20 cellular contexts compared by ENCODE assay signal in the genomic region with DNA sequence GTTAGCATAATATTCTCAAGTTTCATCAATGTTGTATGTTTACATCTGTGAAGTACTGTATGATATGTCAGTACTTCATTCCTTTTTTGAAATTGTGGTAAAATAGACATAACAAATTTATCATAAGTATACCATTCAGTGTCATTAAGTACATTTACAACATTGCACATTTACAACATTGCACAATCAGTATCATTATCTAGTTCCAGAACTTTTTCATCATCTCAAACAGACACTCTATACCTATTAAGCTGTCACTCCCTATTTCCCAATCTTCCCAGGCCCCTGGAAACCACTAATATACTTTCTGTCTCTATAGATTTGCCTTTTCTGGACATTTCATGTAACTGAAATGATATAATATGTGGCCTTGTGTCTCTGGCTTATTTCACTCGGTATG.
"Had no signal": no experiment of that assay in that cellular context is flagged by ENCODE, and none has a peak within 500 bp of the region (broad histone marks: within the 10 kb centered on the region; RNA-seq: fewer than 3 reads in every experiment).

No MANE protein-coding gene starts in this region.

- DNase-seq: activated CD4-positive, alpha-beta T cell treated with anti-CD3 and anti-CD28 coated beads for 1 hour; activated CD4-positive, alpha-beta T cell treated with anti-CD3 and anti-CD28 coated beads, Interleukin-2, amount 50 U/mL, for 48 hours; activated CD8-positive, alpha-beta memory T cell treated with anti-CD3 and anti-CD28 coated beads, Interleukin-2, amount 10 ng/mL, durations not matched to agents 7 days and 5 days; activated naive CD4-positive, alpha-beta T cell treated with anti-CD3 and anti-CD28 coated beads for 36 hours; activated naive CD8-positive, alpha-beta T cell treated with anti-CD3 and anti-CD28 coated beads, Interleukin-2, amount 50 U/mL, for 24 hours; activated T-cell treated with anti-CD3 and anti-CD28 coated beads, Interleukin-2, amount 50 U/mL, for 1 hour; dorsolateral prefrontal cortex; endodermal cell; erythroblast; hippocampal formation; left lung; mucosa of descending colon; naive thymus-derived CD4-positive, alpha-beta T cell; nucleus accumbens; posterior cingulate gyrus; small intestine; stimulated activated CD4-positive, alpha-beta T cell treated with anti-CD3 and anti-CD28 coated beads, Interleukin-4, amount 100 ng/mL, for 24 hours; stimulated activated naive CD4-positive, alpha-beta T cell; substantia nigra had no signal

- H3K4me3 Mint-ChIP-seq: activated CD8-positive, alpha-beta memory T cell treated with anti-CD3 and anti-CD28 coated beads, Interleukin-2, amount 10 ng/mL, durations not matched to agents 7 days and 5 days; activated naive CD4-positive, alpha-beta T cell treated with anti-CD3 and anti-CD28 coated beads for 36 hours; activated naive CD8-positive, alpha-beta T cell treated with anti-CD3 and anti-CD28 coated beads, Interleukin-2, amount 50 U/mL, for 24 hours; endodermal cell; naive thymus-derived CD4-positive, alpha-beta T cell had no signal

- H3K4me1 Mint-ChIP-seq: activated CD8-positive, alpha-beta memory T cell treated with anti-CD3 and anti-CD28 coated beads, Interleukin-2, amount 10 ng/mL, durations not matched to agents 7 days and 5 days; activated naive CD8-positive, alpha-beta T cell treated with anti-CD3 and anti-CD28 coated beads, Interleukin-2, amount 50 U/mL, for 24 hours; endodermal cell; naive thymus-derived CD4-positive, alpha-beta T cell had no signal

- H3K27me3 Mint-ChIP-seq: activated CD8-positive, alpha-beta memory T cell treated with anti-CD3 and anti-CD28 coated beads, Interleukin-2, amount 10 ng/mL, durations not matched to agents 7 days and 5 days; activated naive CD8-positive, alpha-beta T cell treated with anti-CD3 and anti-CD28 coated beads, Interleukin-2, amount 50 U/mL, for 24 hours; naive thymus-derived CD4-positive, alpha-beta T cell had no signal

- H3K27ac Mint-ChIP-seq: activated CD8-positive, alpha-beta memory T cell treated with anti-CD3 and anti-CD28 coated beads, Interleukin-2, amount 10 ng/mL, durations not matched to agents 7 days and 5 days; activated naive CD4-positive, alpha-beta T cell treated with anti-CD3 and anti-CD28 coated beads for 36 hours; activated naive CD8-positive, alpha-beta T cell treated with anti-CD3 and anti-CD28 coated beads, Interleukin-2, amount 50 U/mL, for 24 hours; activated T-helper 2 cell treated with anti-CD3 and anti-CD28 coated beads, Interferon-gamma antibody, Interleukin-2, Interleukin-4, amounts not matched to agents 10 μg/mL and 5 μg/mL and 100 μg/mL, durations not matched to agents 14 hours and 24 hours and 36 hours; endodermal cell; naive thymus-derived CD4-positive, alpha-beta T cell had no signal

- H3K36me3 Mint-ChIP-seq: activated CD8-positive, alpha-beta memory T cell treated with anti-CD3 and anti-CD28 coated beads, Interleukin-2, amount 10 ng/mL, durations not matched to agents 7 days and 5 days had no signal
